ENCODE assay signal across 18 cellular contexts in genomic region chr10:35271086-35271834, GRCh38.
DNase-seq lines count a peak whose midpoint lies in the region; ATAC-seq and TF ChIP-seq lines count a peak whose summit lies in the region.
"Had no signal": no experiment of that assay in that cellular context is flagged by ENCODE, and none has a peak within 500 bp of the region (broad histone marks: within the 10 kb centered on the region; RNA-seq: fewer than 3 reads in every experiment).

No MANE protein-coding gene starts in this region.

- no peak overlapping the region for H3K4me3 ChIP-seq in astrocyte of the spinal cord (ENCODE audit: low read depth, low read length)
- H3K4me3 ChIP-seq in CD8-positive, alpha-beta memory T cell (ENCODE audit: low read length), result no peak overlapping the region
- H3K4me3 ChIP-seq: left lung, vagina had no signal

- DNase-seq in GM13977 (ENCODE audit: low spot score) (peak; percentile 31), NCI-H2107 (lab: John Stamatoyannopoulos, UW) (peak; percentile 72), astrocyte of the spinal cord (ENCODE audit: low read depth, low spot score) (peak; percentile 19), neural crest cell (ENCODE audit: low read depth, low spot score) (no peak), DMS114 treated with DMSO at 0.1 percent for 48 hours (lab: John Stamatoyannopoulos, UW; ENCODE audit: unreplicated experiment) (no peak), NOMO-1 treated with dmso at 0.1 percent for 144 hours (lab: John Stamatoyannopoulos, UW; ENCODE audit: unreplicated experiment) (no peak)
- no peak for DNase-seq in CD8-positive, alpha-beta memory T cell
- DNase-seq: activated CD4-positive, CD25-positive, alpha-beta regulatory T cell; activated T-cell treated with anti-CD3 and anti-CD28 coated beads for 4 hours; erythroblast; HCEC 1CT; hypothalamus; left lung; naive thymus-derived CD8-positive, alpha-beta T cell; stimulated activated naive CD4-positive, alpha-beta T cell treated with Interleukin-2 at 50 U/mL for 16 hours had no signal

- H3K9me3 Mint-ChIP-seq in neural crest cell, result peaks cover 2% of the 10 kb centered on the region
- peaks cover 0 to 8% (median 0%) of the 10 kb centered on the region in 5 donors for H3K9me3 Mint-ChIP-seq in CD8-positive, alpha-beta memory T cell

- peaks cover 23% of the 10 kb centered on the region for H3K4me1 Mint-ChIP-seq in neural crest cell
- H3K4me1 Mint-ChIP-seq in CD8-positive, alpha-beta memory T cell, result peaks cover 0 to 6% (median 4%) of the 10 kb centered on the region in 3 donors

- POLR2A ChIA-PET in CD8-positive, alpha-beta memory T cell (lab: Charles Lee), result no interaction called here

- in situ Hi-C loops in GM13977 (cut with MboI; ENCODE audit: low pct_unique_long_range_greater_than_20kb, low sequenced_read_pairs, unreplicated experiment) (no loop called here), astrocyte of the spinal cord (cut with HindIII; ENCODE audit: low sequenced_read_pairs) (no loop called here)

- H3K36me3 Mint-ChIP-seq in neural crest cell (ENCODE audit: low read depth), result no peaks in the 10 kb centered on the region
- no peaks in the 10 kb centered on the region for H3K36me3 Mint-ChIP-seq in CD8-positive, alpha-beta memory T cell
- H3K36me3 Mint-ChIP-seq: naive thymus-derived CD8-positive, alpha-beta T cell had no signal

- no peaks in the 10 kb centered on the region for H3K27me3 Mint-ChIP-seq in neural crest cell (ENCODE audit: low read depth)
- H3K27me3 Mint-ChIP-seq in CD8-positive, alpha-beta memory T cell, result peaks cover 5 to 12% of the 10 kb centered on the region in 2 donors

- TF ChIP-seq CTCF in GM13977 (IDR thresholded peaks at IDR 0.05; ENCODE audit: extremely low read depth, insufficient read depth, missing control alignments) (no peak), astrocyte of the spinal cord (IDR thresholded peaks at IDR 0.05; ENCODE audit: low read depth, low read length) (no peak), neural crest cell (conservative IDR thresholded peaks at IDR 0.05) (no peak)

- no peaks in the 10 kb centered on the region for H3K9me3 ChIP-seq in CD8-positive, alpha-beta memory T cell (ENCODE audit: low read length)
- H3K9me3 ChIP-seq: left lung, vagina had no signal

- ATAC-seq in GM19463 (IDR thresholded peaks at IDR 0.05; ENCODE audit: unreplicated experiment), result no peak
- ATAC-seq: left lung; naive thymus-derived CD8-positive, alpha-beta T cell had no signal

- H3K27ac ChIP-seq in CD8-positive, alpha-beta memory T cell (ENCODE audit: low read depth, low read length), result no peak overlapping the region
- H3K27ac ChIP-seq: C4-2B, left lung, vagina had no signal

- H3K27ac Mint-ChIP-seq in neural crest cell (ENCODE audit: unreplicated experiment), result peak overlapping the region; percentile 7
- no peak overlapping the region for H3K27ac Mint-ChIP-seq in CD8-positive, alpha-beta memory T cell

- H3K27me3 ChIP-seq in CD8-positive, alpha-beta memory T cell (ENCODE audit: insufficient read depth, low read length, poor library complexity, severe bottlenecking), result no peaks in the 10 kb centered on the region
- H3K27me3 ChIP-seq: left lung, vagina had no signal

- H3K36me3 ChIP-seq in CD8-positive, alpha-beta memory T cell (ENCODE audit: insufficient read depth, low read length), result no peaks in the 10 kb centered on the region
- H3K36me3 ChIP-seq: left lung, vagina had no signal

- no peaks in the 10 kb centered on the region for H3K4me1 ChIP-seq in CD8-positive, alpha-beta memory T cell (ENCODE audit: insufficient read depth, low read length)

- H3K4me3 Mint-ChIP-seq in neural crest cell, result no peak overlapping the region
- no peak overlapping the region for H3K4me3 Mint-ChIP-seq in CD8-positive, alpha-beta memory T cell
- H3K4me3 Mint-ChIP-seq: naive thymus-derived CD8-positive, alpha-beta T cell had no signal

- CTCF ChIA-PET in CD8-positive, alpha-beta memory T cell (lab: Charles Lee), result no interaction called here

Comparison
In these comparisons a context has a peak if more than half of its experiments do, and no peak if none do; other contexts are left out.
1. DNase-seq: peak in GM13977 (single experiment), NCI-H2107 (single experiment) and astrocyte of the spinal cord (single experiment); none in neural crest cell (single experiment), DMS114 treated with DMSO at 0.1 percent for 48 hours (single experiment), NOMO-1 treated with dmso at 0.1 percent for 144 hours (single experiment) and CD8-positive, alpha-beta memory T cell (0 of 5).